ENCODE assay signal across 13 cellular contexts in the genomic region with DNA sequence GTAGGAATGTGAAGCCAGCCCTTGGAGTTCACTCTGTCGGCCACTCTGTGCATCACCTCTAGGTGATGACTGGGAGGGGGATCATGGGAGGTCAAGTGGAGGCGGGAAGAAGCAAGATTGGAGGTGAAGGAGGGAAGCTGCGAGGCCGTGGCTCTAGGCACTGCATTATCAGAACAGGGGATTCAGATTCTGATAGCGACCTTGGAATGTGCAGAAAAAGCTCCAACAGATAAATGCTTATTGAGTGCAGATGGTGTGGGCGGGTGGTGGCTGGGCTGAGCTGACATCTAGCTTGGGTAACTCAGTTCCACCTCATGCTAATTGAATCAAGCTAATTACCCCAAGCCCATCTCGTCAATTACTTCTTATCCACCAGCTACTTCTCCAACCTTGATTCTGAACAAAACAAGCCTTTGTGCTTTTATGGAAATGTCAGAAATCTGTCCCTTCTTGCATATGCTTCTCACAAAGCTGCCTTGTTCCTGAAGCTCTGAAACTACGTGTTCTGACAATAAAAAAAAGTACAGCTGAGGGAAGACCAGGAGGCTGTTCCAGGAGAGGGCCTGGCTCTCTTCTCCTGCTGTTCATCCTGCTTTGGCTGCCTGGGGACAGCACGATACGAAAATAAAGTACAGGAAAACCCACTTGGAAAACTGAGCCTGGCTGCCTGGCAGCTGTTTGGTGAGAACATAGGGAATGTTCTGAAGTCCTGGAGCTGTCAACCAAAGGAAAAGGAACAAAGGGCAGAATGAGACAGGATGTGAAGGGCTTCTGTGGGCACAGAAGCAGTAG. TPM values are rescaled to one million over a fixed set of nuclear protein-coding genes. Genes with fewer than 3 reads are reported as not detected.
A peak's percentile ranks its signal among the peaks of the same experiment; 100 is the strongest.
DNase-seq lines count a peak whose midpoint lies in the region; ATAC-seq and TF ChIP-seq lines count a peak whose summit lies in the region.
"Had no signal": no experiment of that assay in that cellular context is flagged by ENCODE, and none has a peak within 500 bp of the region (broad histone marks: within the 10 kb centered on the region; RNA-seq: fewer than 3 reads in every experiment).

No MANE protein-coding gene starts in this region.

- no peak overlapping the region for H4K5ac ChIP-seq in H9 (ENCODE audit: insufficient read length, low read depth, low read length)

- no CpG with 5 or more reads among the region's 10 CpGs for WGBS in H9 (ENCODE audit: extremely low coverage, insufficient read length, low lambda C conversion rate)
- WGBS in heart right ventricle, 2 donors = 44 to 50% methylated on average over 10 of the region's 10 CpGs
- WGBS in ovary, 3 donors = 37 to 44% (median 37%) methylated on average over 10 of the region's 10 CpGs

- no peak overlapping the region for H3K4me3 Mint-ChIP-seq in H9

- no peaks in the 10 kb centered on the region; the same call in none of the 2 replicates for H3K27me3 Mint-ChIP-seq in H9 (ENCODE audit: low read depth)

- no peak overlapping the region for H4K8ac ChIP-seq in H9 (replicated peaks; ENCODE audit: insufficient read length, low read depth, low read length)

- H2BK20ac ChIP-seq in H9 (ENCODE audit: low read depth, low read length, poor library complexity, severe bottlenecking) = no peak overlapping the region

- no peak overlapping the region for H2AFZ ChIP-seq in H9 (ENCODE audit: low read length)

- no peak overlapping the region for H3K56ac ChIP-seq in H9 (ENCODE audit: insufficient read length, low read depth, low read length)

- no peak overlapping the region for H2BK15ac ChIP-seq in H9 (ENCODE audit: low read depth, low read length)

- no peaks in the 10 kb centered on the region for H3K9me3 ChIP-seq in H9 (ENCODE audit: control insufficient read depth, low read depth, low read length)
- H3K9me3 ChIP-seq in WERI-Rb-1 (ENCODE audit: severe bottlenecking) = peaks cover 4% of the 10 kb centered on the region
- peaks cover 0 to 14% (median 0%) of the 10 kb centered on the region in 11 donors for H3K9me3 ChIP-seq in heart right ventricle
- H3K9me3 ChIP-seq in ovary = no peaks in the 10 kb centered on the region

- no peak overlapping the region for H3K4me2 ChIP-seq in H9 (ENCODE audit: insufficient read depth, insufficient read length, low read length)

- no peak overlapping the region for H3K4me3 ChIP-seq in WERI-Rb-1 (ENCODE audit: low read depth, low read length)
- no peak overlapping the region for H3K4me3 ChIP-seq in heart right ventricle
- H3K4me3 ChIP-seq in ovary = no peak overlapping the region

- no peak overlapping the region for H3K4ac ChIP-seq in H9 (ENCODE audit: low read depth, low read length)

- no peak overlapping the region for H3T11ph ChIP-seq in H9 (ENCODE audit: low read length)

- DNase-seq in H9 (peak; percentile 14), WERI-Rb-1 (peak; percentile 45), heart right ventricle (no peak), pons (ENCODE audit: low spot score) (peak; percentile 94), NCI-H146 treated with DMSO at 0.1 percent for 48 hours (lab: John Stamatoyannopoulos, UW; ENCODE audit: unreplicated experiment) (no peak), ovary (no peak), left lobe of liver (ENCODE audit: low spot score) (no peak)
- DNase-seq: activated CD8-positive, alpha-beta memory T cell treated with anti-CD3 and anti-CD28 coated beads for 24 hours; BE2C; effector memory CD4-positive, alpha-beta T cell; NCI-H1092 had no signal

- H3K23ac ChIP-seq in H9 (ENCODE audit: insufficient read length, low read depth, low read length) = no peak overlapping the region

- H3K27ac ChIP-seq in H9 (ENCODE audit: insufficient read length, low read depth, low read length) (no peak overlapping the region), WERI-Rb-1 (peak overlapping the region; percentile 40), heart right ventricle (peak overlapping the region in 2 of 10 donors; percentile 57 to 65), ovary (no peak overlapping the region)

- H3K36me3 ChIP-seq in WERI-Rb-1 = no peaks in the 10 kb centered on the region
- no peaks in the 10 kb centered on the region for H3K36me3 ChIP-seq in heart right ventricle
- H3K36me3 ChIP-seq in ovary = no peaks in the 10 kb centered on the region
- H3K36me3 ChIP-seq: BE2C had no signal

- no peaks in the 10 kb centered on the region for H3K79me2 ChIP-seq in H9 (ENCODE audit: insufficient read depth, low read length)

- H3K4me1 Mint-ChIP-seq in H9 = peaks cover 5 to 6% of the 10 kb centered on the region in 2 experiments; a peak in 2 of 4 replicates

- H3K23me2 ChIP-seq in H9 (ENCODE audit: insufficient read length, low read depth, low read length, poor library complexity, severe bottlenecking) = no peaks in the 10 kb centered on the region

- H4K20me1 ChIP-seq in H9 (ENCODE audit: control insufficient read depth, insufficient read depth, insufficient read length) = no peaks in the 10 kb centered on the region

- no peak for TF ChIP-seq CTCF in H9 (conservative IDR thresholded peaks at IDR 0.05)
- no peak for TF ChIP-seq CTCF in WERI-Rb-1 (IDR thresholded peaks at IDR 0.05; ENCODE audit: low read depth, low read length)
- TF ChIP-seq CTCF in heart right ventricle (IDR thresholded peaks at IDR 0.05) = no peak
- no peak for TF ChIP-seq CTCF in ovary (IDR thresholded peaks at IDR 0.05)

- ATAC-seq in heart right ventricle (peak in 5 of 8 donors; percentile 51 to 79 (median 65)), GM19035 (IDR thresholded peaks at IDR 0.05; ENCODE audit: unreplicated experiment) (no peak), left lobe of liver (no peak)

- no peak for TF ChIP-seq POLR2A in ovary (IDR thresholded peaks at IDR 0.05)

- H3K36me3 Mint-ChIP-seq in H9 (ENCODE audit: insufficient read depth in 1 of 3, low read depth in 3 of 3) = peaks cover 0 to 4% (median 0%) of the 10 kb centered on the region in 3 experiments; a peak in 2 of 7 replicates

- H3K9ac ChIP-seq in H9 (ENCODE audit: extremely low read depth, insufficient read length, low read length) = no peak overlapping the region

- H2BK120ac ChIP-seq in H9 (ENCODE audit: low read depth, low read length, poor library complexity, severe bottlenecking) = no peak overlapping the region

- no peak overlapping the region; a peak in 1 of 7 replicates for H3K27ac Mint-ChIP-seq in H9

- no peak overlapping the region for H3K18ac ChIP-seq in H9 (ENCODE audit: insufficient read length, low read depth, low read length)

- intact Hi-C loops in heart right ventricle (cut with DNase I) (no loop called here), ovary (cut with DNase I) (no loop called here)

- H2AK5ac ChIP-seq in H9 (ENCODE audit: insufficient read length, low read length) = no peak overlapping the region

- no peak overlapping the region for H4K91ac ChIP-seq in H9 (ENCODE audit: insufficient read length, low read depth, low read length)

- H3K79me1 ChIP-seq in H9 (ENCODE audit: insufficient read depth, low read depth, low read length, poor library complexity, severe bottlenecking) = no peaks in the 10 kb centered on the region

- no peak overlapping the region for H2BK5ac ChIP-seq in H9 (ENCODE audit: insufficient read length, low read length)

- H3K14ac ChIP-seq in H9 (ENCODE audit: insufficient read depth, low read length) = no peak overlapping the region

- no peak overlapping the region for H2BK12ac ChIP-seq in H9 (ENCODE audit: insufficient read length, low read depth, low read length)

- H3K4me1 ChIP-seq in H9 (ENCODE audit: insufficient read depth, low read length) = no peaks in the 10 kb centered on the region
- peaks cover 0 to 23% (median 0%) of the 10 kb centered on the region in 9 donors for H3K4me1 ChIP-seq in heart right ventricle
- no peaks in the 10 kb centered on the region for H3K4me1 ChIP-seq in ovary (ENCODE audit: insufficient read depth)
- H3K4me1 ChIP-seq: BE2C had no signal

- H3K27me3 ChIP-seq in H9 (ENCODE audit: insufficient read depth, low read length) (no peaks in the 10 kb centered on the region), WERI-Rb-1 (ENCODE audit: insufficient read depth, low read depth, severe bottlenecking) (no peaks in the 10 kb centered on the region), heart right ventricle (no peaks in the 10 kb centered on the region), ovary (no peaks in the 10 kb centered on the region)
- H3K27me3 ChIP-seq: BE2C had no signal

- peaks cover 5 to 7% of the 10 kb centered on the region in 2 experiments; a peak in 4 of 5 replicates for H3K9me3 Mint-ChIP-seq in H9

- no peak for TF ChIP-seq EP300 in ovary (IDR thresholded peaks at IDR 0.05)

RNA-seq across cellular contexts. Expression of a gene that starts 27.5 kb away (rescaled TPM):
- total RNA-seq in H9 (2021) = not detected in 2 replicates
- total RNA-seq in heart right ventricle = not detected
- not detected for polyA plus RNA-seq in heart right ventricle
- not detected for total RNA-seq in ovary
- polyA plus RNA-seq in ovary = not detected
- not detected for total RNA-seq in left lobe of liver
- total RNA-seq: T-helper 2 cell treated with Interferon-gamma antibody and Interleukin-4, amounts not matched to agents 100 ng/mL and 5 ng/mL, for 36 hours had no signal

RNA-seq across cellular contexts. Expression of a gene that starts 49.8 kb away (rescaled TPM):
- 7.3 and 9.4 TPM in 2 replicates for total RNA-seq in H9 (2021)
- 10 to 100 TPM in 1 of 10 donors, 1 to 10 TPM in 9; 3.0 to 10.4 (median 5.9) TPM for total RNA-seq in heart right ventricle
- polyA plus RNA-seq in heart right ventricle = 1 to 10 TPM; 3.7 to 8.6 TPM
- total RNA-seq in ovary = 10 to 100 TPM; 14.7 to 56.3 (median 32.7) TPM
- polyA plus RNA-seq in ovary = 10 to 100 TPM; 12.6 to 17.7 TPM
- 9.3 TPM for total RNA-seq in left lobe of liver

Comparison
In these comparisons a context has a peak if more than half of its experiments do, and no peak if none do; other contexts are left out.
1. DNase-seq: peak in H9 (single experiment), WERI-Rb-1 (single experiment) and pons (single experiment); none in heart right ventricle (0 of 2), NCI-H146 treated with DMSO at 0.1 percent for 48 hours (single experiment), ovary (0 of 5) and left lobe of liver (single experiment).
2. ATAC-seq: peak in heart right ventricle (5 of 8); none in GM19035 (single experiment) and left lobe of liver (single experiment).